1 cellular context compared by ENCODE assay signal in genomic region chr9:88143179-88143578, GRCh38.
TF ChIP-seq lines count a peak whose summit lies in the region.

No MANE protein-coding gene starts in this region.

TF ChIP-seq in HEK293, 187 proteins besides CTCF, POLR2A, EP300 and RAD21 (continued from another document):
- no peak for TF ChIP-seq MYNN (tag by site-specific recombination; IDR thresholded peaks at IDR 0.05; ENCODE audit: borderline replicate concordance)
- TF ChIP-seq SCRT1 (tag by site-specific recombination; IDR thresholded peaks at IDR 0.05; ENCODE audit: borderline replicate concordance), result no peak
- no peak for TF ChIP-seq BCL6B (tag by site-specific recombination; IDR thresholded peaks at IDR 0.05)
- peak; percentile 37; the same call in 1 of the 2 replicates for TF ChIP-seq ZNF549 (tag by site-specific recombination; IDR thresholded peaks at IDR 0.05)
